In genomic region chr15:40333922-40334492, GRCh38 we compare ENCODE assay signal across 7 cellular contexts. TPM values are rescaled to one million over a fixed set of nuclear protein-coding genes. Genes with fewer than 3 reads are reported as not detected.
DNase-seq lines count a peak whose midpoint lies in the region; ATAC-seq and FAIRE-seq lines count a peak whose summit lies in the region.
"Had no signal": no experiment of that assay in that cellular context is flagged by ENCODE, and none has a peak within 500 bp of the region (broad histone marks: within the 10 kb centered on the region; RNA-seq: fewer than 3 reads in every experiment).

No MANE protein-coding gene starts in this region.

- H3K36me3 Mint-ChIP-seq in activated CD4-positive, alpha-beta T cell treated with anti-CD3 and anti-CD28 coated beads, Interleukin-2, amount 10 ng/mL, durations not matched to agents 7 days and 5 days (ENCODE audit: low read depth) = no peaks in the 10 kb centered on the region

- ATAC-seq in GM19023 (IDR thresholded peaks at IDR 0.05; ENCODE audit: unreplicated experiment) = no peak

- H3K4me1 ChIP-seq in urinary bladder (ENCODE audit: insufficient read depth) = peaks cover 3% of the 10 kb centered on the region

- peak overlapping the region; percentile 77 for H3K27ac Mint-ChIP-seq in activated CD4-positive, alpha-beta T cell treated with anti-CD3 and anti-CD28 coated beads, Interleukin-2, amount 10 ng/mL, durations not matched to agents 7 days and 5 days

- POLR2A ChIA-PET in activated CD4-positive, alpha-beta T cell treated with anti-CD3 and anti-CD28 coated beads, Interleukin-2, amount 10 ng/mL, durations not matched to agents 7 days and 5 days (lab: Charles Lee) = interaction anchor here (1.1 kb wide), 1 partner anchor 11 kb away, joined by 3 read pairs; no protein-coding TSS in a partner anchor

- CTCF ChIA-PET in activated CD4-positive, alpha-beta T cell treated with anti-CD3 and anti-CD28 coated beads, Interleukin-2, amount 10 ng/mL, durations not matched to agents 7 days and 5 days (lab: Charles Lee) = interaction anchor here (0.8 to 2.0 kb wide), 4 partner anchors 9 to 14 kb away, joined by 3 to 15 read pairs (median 4); no protein-coding TSS in a partner anchor

- H3K4me3 ChIP-seq in urinary bladder (ENCODE audit: low read depth, low read length) = no peak overlapping the region

- H3K27me3 Mint-ChIP-seq in activated CD4-positive, alpha-beta T cell treated with anti-CD3 and anti-CD28 coated beads, Interleukin-2, amount 10 ng/mL, durations not matched to agents 7 days and 5 days = no peaks in the 10 kb centered on the region

- DNase-seq in GM18507 (ENCODE audit: extremely low spot score, insufficient read length, low read depth) (no peak), islet precursor cell (peak; percentile 87)
- DNase-seq in activated CD4-positive, alpha-beta T cell treated with anti-CD3 and anti-CD28 coated beads, Interleukin-2, amount 10 ng/mL, durations not matched to agents 7 days and 5 days = peak; percentile 46
- no peak for DNase-seq in effector CD8-positive, alpha-beta T cell (lab: John Stamatoyannopoulos, UW)

- H3K27ac ChIP-seq in urinary bladder (ENCODE audit: low read depth) = peak overlapping the region; percentile 71

- peak; percentile 71 for FAIRE-seq in GM18507 (lab: Jason Lieb, UNC)

- 12% methylated on average over 12 of the region's 12 CpGs for WGBS in urinary bladder

- peaks cover 31% of the 10 kb centered on the region for H3K4me1 Mint-ChIP-seq in activated CD4-positive, alpha-beta T cell treated with anti-CD3 and anti-CD28 coated beads, Interleukin-2, amount 10 ng/mL, durations not matched to agents 7 days and 5 days

- H3K4me3 Mint-ChIP-seq in activated CD4-positive, alpha-beta T cell treated with anti-CD3 and anti-CD28 coated beads, Interleukin-2, amount 10 ng/mL, durations not matched to agents 7 days and 5 days = no peak overlapping the region

- H3K9me3 Mint-ChIP-seq in activated CD4-positive, alpha-beta T cell treated with anti-CD3 and anti-CD28 coated beads, Interleukin-2, amount 10 ng/mL, durations not matched to agents 7 days and 5 days = no peaks in the 10 kb centered on the region

- peaks cover 2% of the 10 kb centered on the region for H3K36me3 ChIP-seq in urinary bladder (ENCODE audit: insufficient read depth)

RNA-seq across cellular contexts. Expression of gene CCDC9B, which starts 6.7 kb away (rescaled TPM):
- 1 to 10 TPM in 1 of 2 experiments, under 1 TPM in 1; 0.81 to 1.0 TPM for total RNA-seq in activated CD4-positive, alpha-beta T cell treated with anti-CD3 and anti-CD28 coated beads, Interleukin-2, amount 10 ng/mL, durations not matched to agents 7 days and 5 days
- total RNA-seq in urinary bladder = 10.0 TPM
- polyA plus RNA-seq in urinary bladder = 42.2 TPM

RNA-seq across cellular contexts. Expression of gene INAFM2, which starts 10.5 kb away (rescaled TPM):
- total RNA-seq in activated CD4-positive, alpha-beta T cell treated with anti-CD3 and anti-CD28 coated beads, Interleukin-2, amount 10 ng/mL, durations not matched to agents 7 days and 5 days = 1 to 10 TPM; 6.6 to 8.5 TPM
- total RNA-seq in urinary bladder = 11.3 TPM
- 24.5 TPM for polyA plus RNA-seq in urinary bladder

RNA-seq across cellular contexts. Expression of gene PHGR1, which starts 16.8 kb away (rescaled TPM):
- total RNA-seq in activated CD4-positive, alpha-beta T cell treated with anti-CD3 and anti-CD28 coated beads, Interleukin-2, amount 10 ng/mL, durations not matched to agents 7 days and 5 days = not detected
- not detected for total RNA-seq in urinary bladder
- 2.6 TPM for polyA plus RNA-seq in urinary bladder
- total RNA-seq: HT1080 had no signal

RNA-seq across cellular contexts. Expression of gene DISP2, which starts 24.0 kb away (rescaled TPM):
- total RNA-seq in activated CD4-positive, alpha-beta T cell treated with anti-CD3 and anti-CD28 coated beads, Interleukin-2, amount 10 ng/mL, durations not matched to agents 7 days and 5 days = 1 to 10 TPM in 1 of 2 experiments, under 1 TPM in 1; 0.60 to 1.4 TPM
- total RNA-seq in urinary bladder = 0.63 TPM
- 0.27 TPM for polyA plus RNA-seq in urinary bladder

RNA-seq across cellular contexts. Expression of gene PLCB2, which starts 26.3 kb away (rescaled TPM):
- 100 to 1,000 TPM; 195 to 196 TPM for total RNA-seq in activated CD4-positive, alpha-beta T cell treated with anti-CD3 and anti-CD28 coated beads, Interleukin-2, amount 10 ng/mL, durations not matched to agents 7 days and 5 days
- total RNA-seq in urinary bladder = 3.9 TPM
- polyA plus RNA-seq in urinary bladder = 9.8 TPM

Comparison
In these comparisons a context has a peak if more than half of its experiments do, and no peak if none do; other contexts are left out.
1. DNase-seq: peak in activated CD4-positive, alpha-beta T cell treated with anti-CD3 and anti-CD28 coated beads, Interleukin-2, amount 10 ng/mL, durations not matched to agents 7 days and 5 days (single experiment) and islet precursor cell (single experiment); none in GM18507 (single experiment) and effector CD8-positive, alpha-beta T cell (single experiment).